Comparison of ENCODE assay signal across 1 cellular context in genomic region chr11:65384301-65384889, GRCh38.
TF ChIP-seq lines count a peak whose summit lies in the region.

No MANE protein-coding gene starts in this region.

TF ChIP-seq in H1, 55 proteins besides CTCF, POLR2A, EP300 and RAD21:
- no peak for TF ChIP-seq CTBP2 (IDR thresholded peaks at IDR 0.05; ENCODE audit: borderline replicate concordance, insufficient read depth, insufficient read length, low read length)
- no peak for TF ChIP-seq HDAC2 (IDR thresholded peaks at IDR 0.05; ENCODE audit: borderline replicate concordance in 1 of 2, low read depth in 2 of 2, low read length in 2 of 2)
- no peak for TF ChIP-seq SRF (IDR thresholded peaks at IDR 0.05; ENCODE audit: low read depth, low read length)
- no peak for TF ChIP-seq HDAC6 (IDR thresholded peaks at IDR 0.05; ENCODE audit: low read depth, low read length)
- no peak for TF ChIP-seq SIX5 (IDR thresholded peaks at IDR 0.05; ENCODE audit: low read depth, low read length)
- TF ChIP-seq ATF2 (IDR thresholded peaks at IDR 0.05; ENCODE audit: low read length): no peak
- TF ChIP-seq CHD7 (IDR thresholded peaks at IDR 0.05; ENCODE audit: insufficient replicate concordance, low read length): no peak
- TF ChIP-seq CHD1 (IDR thresholded peaks at IDR 0.05; ENCODE audit: low read depth, low read length): no peak
- TF ChIP-seq TEAD4 (IDR thresholded peaks at IDR 0.05; ENCODE audit: low read depth, low read length): no peak
- TF ChIP-seq POLR2AphosphoS5 (IDR thresholded peaks at IDR 0.05; ENCODE audit: low read depth, low read length): no peak
- TF ChIP-seq ZNF274 (IDR thresholded peaks at IDR 0.05; ENCODE audit: borderline replicate concordance, extremely low read depth, low read length): no peak
- TF ChIP-seq GABPA (IDR thresholded peaks at IDR 0.05; ENCODE audit: borderline replicate concordance, insufficient read depth, low read length): no peak
- no peak for TF ChIP-seq CEBPB (IDR thresholded peaks at IDR 0.05; ENCODE audit: low read depth, low read length)
- no peak for TF ChIP-seq MAFK (IDR thresholded peaks at IDR 0.05; ENCODE audit: low read depth, low read length)
- no peak for TF ChIP-seq BACH1 (IDR thresholded peaks at IDR 0.05; ENCODE audit: low read length)
- TF ChIP-seq MAX (IDR thresholded peaks at IDR 0.05): no peak
- TF ChIP-seq KDM1A (IDR thresholded peaks at IDR 0.05; ENCODE audit: borderline replicate concordance, low read length): no peak
- no peak for TF ChIP-seq RXRA (IDR thresholded peaks at IDR 0.05; ENCODE audit: insufficient read depth, low read depth, low read length)
- no peak for TF ChIP-seq RNF2 (IDR thresholded peaks at IDR 0.05; ENCODE audit: borderline replicate concordance, low read depth, low read length, missing control alignments, poor library complexity, severe bottlenecking)
- no peak for TF ChIP-seq SP1 (IDR thresholded peaks at IDR 0.05; ENCODE audit: low read depth, low read length)
